Comparison of ENCODE assay signal across 10 cellular contexts in the genomic region with DNA sequence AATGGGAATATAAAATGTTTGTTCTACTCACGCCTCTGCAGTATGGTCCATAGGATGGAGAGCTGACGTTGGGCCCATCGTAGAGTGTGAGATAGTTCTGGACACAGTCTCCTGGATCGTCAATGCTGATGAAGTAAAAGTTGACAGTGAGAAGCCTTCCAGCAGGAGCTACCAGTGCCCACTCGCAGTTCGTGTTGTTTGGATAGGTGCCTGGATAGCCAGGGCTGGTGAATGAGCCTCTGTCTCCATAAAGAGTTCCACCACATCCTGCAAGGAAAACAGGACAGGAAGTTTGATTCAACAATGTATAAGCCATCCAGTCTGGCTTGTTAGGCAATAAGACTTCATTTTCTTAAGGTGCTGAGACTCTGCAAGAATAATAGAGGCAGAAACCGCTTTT.
A peak's percentile ranks its signal among the peaks of the same experiment; 100 is the strongest.
DNase-seq lines count a peak whose midpoint lies in the region; ATAC-seq and TF ChIP-seq lines count a peak whose summit lies in the region.
"Had no signal": no experiment of that assay in that cellular context is flagged by ENCODE, and none has a peak within 500 bp of the region (broad histone marks: within the 10 kb centered on the region; RNA-seq: fewer than 3 reads in every experiment).

No MANE protein-coding gene starts in this region.

- H3K27me3 Mint-ChIP-seq in MCF 10A (ENCODE audit: insufficient read depth, unreplicated experiment) (no peaks in the 10 kb centered on the region), type B pancreatic cell (peaks cover 4% of the 10 kb centered on the region)
- no peaks in the 10 kb centered on the region for H3K27me3 Mint-ChIP-seq in activated naive CD8-positive, alpha-beta T cell treated with anti-CD3 and anti-CD28 coated beads, Interleukin-2, amount 50 U/mL, for 24 hours
- peaks cover 13% of the 10 kb centered on the region for H3K27me3 Mint-ChIP-seq in activated CD4-positive, alpha-beta T cell treated with anti-CD3 and anti-CD28 coated beads, Interleukin-2, amount 10 ng/mL, durations not matched to agents 24 days and 14 days

- no peak for TF ChIP-seq CTCF in MCF 10A (IDR thresholded peaks at IDR 0.05; ENCODE audit: unreplicated experiment)
- TF ChIP-seq CTCF in type B pancreatic cell (conservative IDR thresholded peaks at IDR 0.05) = no peak

- H3K36me3 Mint-ChIP-seq in MCF 10A (ENCODE audit: insufficient read depth, unreplicated experiment) = no peaks in the 10 kb centered on the region
- H3K36me3 Mint-ChIP-seq in type B pancreatic cell = no peaks in the 10 kb centered on the region
- H3K36me3 Mint-ChIP-seq in activated naive CD8-positive, alpha-beta T cell treated with anti-CD3 and anti-CD28 coated beads, Interleukin-2, amount 50 U/mL, for 24 hours (ENCODE audit: low read depth) = no peaks in the 10 kb centered on the region
- H3K36me3 Mint-ChIP-seq in activated CD4-positive, alpha-beta T cell treated with anti-CD3 and anti-CD28 coated beads, Interleukin-2, amount 10 ng/mL, durations not matched to agents 24 days and 14 days (ENCODE audit: low read depth) = no peaks in the 10 kb centered on the region
- H3K36me3 Mint-ChIP-seq: neural progenitor cell; stimulated activated effector memory CD8-positive, alpha-beta T cell treated with anti-CD3 and anti-CD28 coated beads, Interleukin-12 subunit alpha, Interleukin-12 subunit beta, amount 100 ng/mL, for 72 hours had no signal

- no peak overlapping the region for H3K27ac Mint-ChIP-seq in MCF 10A (ENCODE audit: low read depth, unreplicated experiment)
- H3K27ac Mint-ChIP-seq in type B pancreatic cell = no peak overlapping the region
- H3K27ac Mint-ChIP-seq in activated naive CD8-positive, alpha-beta T cell treated with anti-CD3 and anti-CD28 coated beads, Interleukin-2, amount 50 U/mL, for 24 hours = no peak overlapping the region
- H3K27ac Mint-ChIP-seq in activated CD4-positive, alpha-beta T cell treated with anti-CD3 and anti-CD28 coated beads, Interleukin-2, amount 10 ng/mL, durations not matched to agents 24 days and 14 days = no peak overlapping the region
- H3K27ac Mint-ChIP-seq: neural progenitor cell; stimulated activated effector memory CD8-positive, alpha-beta T cell treated with anti-CD3 and anti-CD28 coated beads, Interleukin-12 subunit alpha, Interleukin-12 subunit beta, amount 100 ng/mL, for 72 hours had no signal

- POLR2A ChIA-PET in MCF 10A (lab: Yijun Ruan, JAX) = no interaction called here

- no TSS peak for BruUV-seq in MCF 10A (replicated peaks; lab: Mats Ljungman, UMichigan)

- H3K4me3 Mint-ChIP-seq in MCF 10A (ENCODE audit: unreplicated experiment) (no peak overlapping the region), type B pancreatic cell (no peak overlapping the region)
- no peak overlapping the region for H3K4me3 Mint-ChIP-seq in activated naive CD8-positive, alpha-beta T cell treated with anti-CD3 and anti-CD28 coated beads, Interleukin-2, amount 50 U/mL, for 24 hours
- H3K4me3 Mint-ChIP-seq in activated CD4-positive, alpha-beta T cell treated with anti-CD3 and anti-CD28 coated beads, Interleukin-2, amount 10 ng/mL, durations not matched to agents 24 days and 14 days = no peak overlapping the region
- H3K4me3 Mint-ChIP-seq: neural progenitor cell; stimulated activated effector memory CD8-positive, alpha-beta T cell treated with anti-CD3 and anti-CD28 coated beads, Interleukin-12 subunit alpha, Interleukin-12 subunit beta, amount 100 ng/mL, for 72 hours had no signal

- H3K9me3 Mint-ChIP-seq in MCF 10A (ENCODE audit: unreplicated experiment) = no peaks in the 10 kb centered on the region
- no peaks in the 10 kb centered on the region for H3K9me3 Mint-ChIP-seq in type B pancreatic cell
- no peaks in the 10 kb centered on the region for H3K9me3 Mint-ChIP-seq in activated naive CD8-positive, alpha-beta T cell treated with anti-CD3 and anti-CD28 coated beads, Interleukin-2, amount 50 U/mL, for 24 hours
- H3K9me3 Mint-ChIP-seq in activated CD4-positive, alpha-beta T cell treated with anti-CD3 and anti-CD28 coated beads, Interleukin-2, amount 10 ng/mL, durations not matched to agents 24 days and 14 days = no peaks in the 10 kb centered on the region
- H3K9me3 Mint-ChIP-seq: neural progenitor cell; stimulated activated effector memory CD8-positive, alpha-beta T cell treated with anti-CD3 and anti-CD28 coated beads, Interleukin-12 subunit alpha, Interleukin-12 subunit beta, amount 100 ng/mL, for 72 hours had no signal

- CTCF ChIA-PET in MCF 10A (lab: Yijun Ruan, JAX) = interaction anchor here (0.6 to 3.1 kb wide), 31 partner anchors 8 to 868 kb away, joined by 3 to 39 read pairs (median 4); no protein-coding TSS in a partner anchor

- no peak for ATAC-seq in GM19324 (IDR thresholded peaks at IDR 0.05; ENCODE audit: low FRiP score, unreplicated experiment)
- ATAC-seq in activated naive CD8-positive, alpha-beta T cell treated with anti-CD3 and anti-CD28 coated beads, Interleukin-2, amount 50 U/mL, for 24 hours = no peak

- DNase-seq in Ammon's horn (ENCODE audit: low spot score) (peak; percentile 15), HT1080 (ENCODE audit: low read depth) (peak; percentile 88), MCF 10A (ENCODE audit: unreplicated experiment) (peak; percentile 34), kidney tubule cell (ENCODE audit: low spot score) (peak; percentile 5), type B pancreatic cell (ENCODE audit: extremely low spot score, unreplicated experiment) (no peak)
- no peak for DNase-seq in activated naive CD8-positive, alpha-beta T cell treated with anti-CD3 and anti-CD28 coated beads, Interleukin-2, amount 50 U/mL, for 24 hours
- no peak for DNase-seq in activated CD4-positive, alpha-beta T cell treated with anti-CD3 and anti-CD28 coated beads, Interleukin-2, amount 10 ng/mL, durations not matched to agents 24 days and 14 days

- H3K4me1 Mint-ChIP-seq in MCF 10A (ENCODE audit: insufficient read depth, unreplicated experiment) (no peaks in the 10 kb centered on the region), type B pancreatic cell (ENCODE audit: unreplicated experiment) (no peaks in the 10 kb centered on the region)
- peaks cover 3% of the 10 kb centered on the region for H3K4me1 Mint-ChIP-seq in activated naive CD8-positive, alpha-beta T cell treated with anti-CD3 and anti-CD28 coated beads, Interleukin-2, amount 50 U/mL, for 24 hours
- peaks cover 12% of the 10 kb centered on the region for H3K4me1 Mint-ChIP-seq in activated CD4-positive, alpha-beta T cell treated with anti-CD3 and anti-CD28 coated beads, Interleukin-2, amount 10 ng/mL, durations not matched to agents 24 days and 14 days
- H3K4me1 Mint-ChIP-seq: neural progenitor cell; stimulated activated effector memory CD8-positive, alpha-beta T cell treated with anti-CD3 and anti-CD28 coated beads, Interleukin-12 subunit alpha, Interleukin-12 subunit beta, amount 100 ng/mL, for 72 hours had no signal

- intact Hi-C loops in MCF 10A (cut with micrococcal nuclease) = loop anchor here (2.0 to 10.0 kb wide), 3 partner anchors 227 to 301 kb away; no protein-coding TSS in a partner anchor
- intact Hi-C loops in activated CD4-positive, alpha-beta T cell treated with anti-CD3 and anti-CD28 coated beads, Interleukin-2, amount 10 ng/mL, durations not matched to agents 24 days and 14 days (cut with micrococcal nuclease) = loop anchor here (5.0 to 10.0 kb wide), 4 partner anchors 231 to 791 kb away; a partner anchor contains a TSS

Comparison
In these comparisons a context has a peak if more than half of its experiments do, and no peak if none do; other contexts are left out.
1. DNase-seq: peak in Ammon's horn (single experiment), HT1080 (single experiment), MCF 10A (single experiment) and kidney tubule cell (single experiment); none in type B pancreatic cell (single experiment), activated naive CD8-positive, alpha-beta T cell treated with anti-CD3 and anti-CD28 coated beads, Interleukin-2, amount 50 U/mL, for 24 hours (single experiment) and activated CD4-positive, alpha-beta T cell treated with anti-CD3 and anti-CD28 coated beads, Interleukin-2, amount 10 ng/mL, durations not matched to agents 24 days and 14 days (single experiment).